In the genomic region with DNA sequence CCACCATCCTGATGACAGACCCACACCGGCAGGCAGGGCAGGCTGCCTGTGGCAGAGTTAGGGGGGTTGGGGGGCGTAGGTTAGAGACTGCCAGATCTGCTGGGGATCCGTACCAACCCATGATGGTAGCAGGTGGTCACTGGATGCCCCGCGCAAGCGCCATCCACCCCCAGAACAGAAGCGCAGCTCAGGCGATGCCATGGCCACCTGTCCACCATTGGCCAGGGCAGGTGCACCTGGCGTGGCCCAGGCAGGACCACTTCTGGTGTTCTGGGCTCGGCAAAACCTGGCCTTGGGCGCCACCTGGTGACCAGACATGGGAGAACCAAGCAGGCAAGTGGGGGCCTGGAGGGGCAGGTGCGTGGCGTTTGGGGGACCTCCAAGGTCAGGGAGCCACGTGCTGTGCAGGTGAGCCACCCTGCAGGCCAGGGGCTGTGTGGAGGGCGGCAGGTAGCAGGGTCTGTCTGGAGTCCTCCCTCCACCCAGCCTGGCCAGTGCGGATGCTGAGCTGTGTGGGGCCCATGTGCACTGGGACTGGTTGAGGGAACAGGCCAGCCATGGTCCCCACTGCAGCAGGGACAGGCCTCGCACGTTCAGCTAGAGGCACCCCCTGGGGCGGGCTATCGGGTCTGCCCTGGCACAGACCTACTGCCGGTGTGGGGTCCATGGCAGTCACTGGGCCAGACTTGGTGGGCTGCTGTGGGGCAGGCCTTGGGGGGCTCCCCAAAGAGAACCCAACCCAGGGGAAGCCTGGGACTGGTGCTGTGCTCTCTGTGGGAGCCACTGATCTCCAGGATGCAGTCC, we compare ENCODE assay signal across 1 cellular context.
TF ChIP-seq lines count a peak whose summit lies in the region.

No MANE protein-coding gene starts in this region.

TF ChIP-seq in HepG2, 621 proteins besides CTCF, POLR2A, EP300 and RAD21 (continued from another document and continues in another):
- TF ChIP-seq, protein P1, sequence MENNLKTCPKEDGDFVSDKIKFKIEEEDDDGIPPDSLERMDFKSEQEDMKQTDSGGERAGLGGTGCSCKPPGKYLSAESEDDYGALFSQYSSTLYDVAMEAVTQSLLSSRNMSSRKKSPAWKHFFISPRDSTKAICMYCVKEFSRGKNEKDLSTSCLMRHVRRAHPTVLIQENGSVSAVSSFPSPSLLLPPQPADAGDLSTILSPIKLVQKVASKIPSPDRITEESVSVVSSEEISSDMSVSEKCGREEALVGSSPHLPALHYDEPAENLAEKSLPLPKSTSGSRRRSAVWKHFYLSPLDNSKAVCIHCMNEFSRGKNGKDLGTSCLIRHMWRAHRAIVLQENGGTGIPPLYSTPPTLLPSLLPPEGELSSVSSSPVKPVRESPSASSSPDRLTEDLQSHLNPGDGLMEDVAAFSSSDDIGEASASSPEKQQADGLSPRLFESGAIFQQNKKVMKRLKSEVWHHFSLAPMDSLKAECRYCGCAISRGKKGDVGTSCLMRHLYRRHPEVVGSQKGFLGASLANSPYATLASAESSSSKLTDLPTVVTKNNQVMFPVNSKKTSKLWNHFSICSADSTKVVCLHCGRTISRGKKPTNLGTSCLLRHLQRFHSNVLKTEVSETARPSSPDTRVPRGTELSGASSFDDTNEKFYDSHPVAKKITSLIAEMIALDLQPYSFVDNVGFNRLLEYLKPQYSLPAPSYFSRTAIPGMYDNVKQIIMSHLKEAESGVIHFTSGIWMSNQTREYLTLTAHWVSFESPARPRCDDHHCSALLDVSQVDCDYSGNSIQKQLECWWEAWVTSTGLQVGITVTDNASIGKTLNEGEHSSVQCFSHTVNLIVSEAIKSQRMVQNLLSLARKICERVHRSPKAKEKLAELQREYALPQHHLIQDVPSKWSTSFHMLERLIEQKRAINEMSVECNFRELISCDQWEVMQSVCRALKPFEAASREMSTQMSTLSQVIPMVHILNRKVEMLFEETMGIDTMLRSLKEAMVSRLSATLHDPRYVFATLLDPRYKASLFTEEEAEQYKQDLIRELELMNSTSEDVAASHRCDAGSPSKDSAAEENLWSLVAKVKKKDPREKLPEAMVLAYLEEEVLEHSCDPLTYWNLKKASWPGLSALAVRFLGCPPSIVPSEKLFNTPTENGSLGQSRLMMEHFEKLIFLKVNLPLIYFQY (CRISPR knock-in tag; IDR thresholded peaks at IDR 0.05; ENCODE audit: borderline replicate concordance) = no peak
- TF ChIP-seq LCORL (IDR thresholded peaks at IDR 0.05) (no peak), LCORL (CRISPR knock-in tag; IDR thresholded peaks at IDR 0.05) (0 out of 2 replicates have a peak, but pooled peaks have one; percentile 28), SYNCRIP (IDR thresholded peaks at IDR 0.05; ENCODE audit: insufficient read depth, low read depth, low read length) (no peak), KLF16 (CRISPR knock-in tag; IDR thresholded peaks at IDR 0.05) (0 out of 4 replicates have a peak, but pooled peaks of 1 of the 2 experiments have one; percentile 34), SMAD3 (CRISPR knock-in tag; IDR thresholded peaks at IDR 0.05) (no peak), FOXM1 (CRISPR knock-in tag; IDR thresholded peaks at IDR 0.05) (peak; percentile 49; the same call in 1 of the 2 replicates), NKX3-1 (CRISPR knock-in tag; IDR thresholded peaks at IDR 0.05) (0 out of 2 replicates have a peak, but pooled peaks have one; percentile 40), GABPA (IDR thresholded peaks at IDR 0.05; ENCODE audit: low read depth, low read length) (no peak), GABPA (CRISPR knock-in tag; IDR thresholded peaks at IDR 0.05; ENCODE audit: low read depth) (no peak), MXI1 (IDR thresholded peaks at IDR 0.05; ENCODE audit: borderline replicate concordance, low read depth, low read length) (peak; percentile 32; the same call in 1 of the 3 replicates), IKZF4 (CRISPR knock-in tag; IDR thresholded peaks at IDR 0.05; ENCODE audit: borderline replicate concordance, low read depth, not compliant biosample characterization) (no peak), RFXAP (CRISPR knock-in tag; IDR thresholded peaks at IDR 0.05; ENCODE audit: borderline replicate concordance) (peak; percentile 55; the same call in 1 of the 2 replicates), SATB2 (CRISPR knock-in tag; IDR thresholded peaks at IDR 0.05) (no peak), SRSF1 (optimal IDR thresholded peaks at IDR 0.05; ENCODE audit: low read depth, low read length) (peak; percentile 47), ADNP (CRISPR knock-in tag; IDR thresholded peaks at IDR 0.05) (no peak), SALL1 (CRISPR knock-in tag; IDR thresholded peaks at IDR 0.05) (peak; percentile 57), TEAD3 (CRISPR knock-in tag; optimal IDR thresholded peaks at IDR 0.05; ENCODE audit: borderline replicate concordance) (no peak), ZNF143 (CRISPR knock-in tag; IDR thresholded peaks at IDR 0.05) (peak; percentile 19; the same call in 1 of the 2 replicates), ZNF225 (CRISPR knock-in tag; IDR thresholded peaks at IDR 0.05) (no peak), MAZ (IDR thresholded peaks at IDR 0.05; ENCODE audit: borderline replicate concordance, low read depth, low read length) (peak; percentile 78; the same call in 1 of the 2 replicates), MAZ (CRISPR knock-in tag; IDR thresholded peaks at IDR 0.05; ENCODE audit: low read depth) (peak; percentile 76; the same call in 1 of the 2 replicates), SPEN (CRISPR knock-in tag; IDR thresholded peaks at IDR 0.05; ENCODE audit: low read depth) (0 out of 2 replicates have a peak, but pooled peaks have one; percentile 43), ZNF614 (CRISPR knock-in tag; IDR thresholded peaks at IDR 0.05; ENCODE audit: borderline replicate concordance) (peak; percentile 29; the same call in 1 of the 2 replicates), BHLHE40 (IDR thresholded peaks at IDR 0.05; ENCODE audit: low read length) (peak; percentile 47; the same call in 1 of the 2 replicates), AKAP8 (CRISPR knock-in tag; IDR thresholded peaks at IDR 0.05) (0 out of 2 replicates have a peak, but pooled peaks have one; percentile 23), KMT2B (CRISPR knock-in tag; IDR thresholded peaks at IDR 0.05) (no peak), GABPB1 (CRISPR knock-in tag; IDR thresholded peaks at IDR 0.05) (peak; percentile 46; the same call in 1 of the 2 replicates), CENPT (CRISPR knock-in tag; IDR thresholded peaks at IDR 0.05; ENCODE audit: low read depth) (no peak), ZMYM4 (CRISPR knock-in tag; IDR thresholded peaks at IDR 0.05) (no peak), HOXD1 (CRISPR knock-in tag; IDR thresholded peaks at IDR 0.05) (0 out of 2 replicates have a peak, but pooled peaks have one; percentile 49), AHR (CRISPR knock-in tag; IDR thresholded peaks at IDR 0.05) (0 out of 2 replicates have a peak, but pooled peaks have one; percentile 23), SRSF9 (IDR thresholded peaks at IDR 0.05; ENCODE audit: borderline replicate concordance, insufficient read depth, low read depth, low read length, poor library complexity, severe bottlenecking) (no peak), GATAD1 (CRISPR knock-in tag; IDR thresholded peaks at IDR 0.05) (peak; percentile 32; the same call in 1 of the 2 replicates)
- TF ChIP-seq, protein P2, sequence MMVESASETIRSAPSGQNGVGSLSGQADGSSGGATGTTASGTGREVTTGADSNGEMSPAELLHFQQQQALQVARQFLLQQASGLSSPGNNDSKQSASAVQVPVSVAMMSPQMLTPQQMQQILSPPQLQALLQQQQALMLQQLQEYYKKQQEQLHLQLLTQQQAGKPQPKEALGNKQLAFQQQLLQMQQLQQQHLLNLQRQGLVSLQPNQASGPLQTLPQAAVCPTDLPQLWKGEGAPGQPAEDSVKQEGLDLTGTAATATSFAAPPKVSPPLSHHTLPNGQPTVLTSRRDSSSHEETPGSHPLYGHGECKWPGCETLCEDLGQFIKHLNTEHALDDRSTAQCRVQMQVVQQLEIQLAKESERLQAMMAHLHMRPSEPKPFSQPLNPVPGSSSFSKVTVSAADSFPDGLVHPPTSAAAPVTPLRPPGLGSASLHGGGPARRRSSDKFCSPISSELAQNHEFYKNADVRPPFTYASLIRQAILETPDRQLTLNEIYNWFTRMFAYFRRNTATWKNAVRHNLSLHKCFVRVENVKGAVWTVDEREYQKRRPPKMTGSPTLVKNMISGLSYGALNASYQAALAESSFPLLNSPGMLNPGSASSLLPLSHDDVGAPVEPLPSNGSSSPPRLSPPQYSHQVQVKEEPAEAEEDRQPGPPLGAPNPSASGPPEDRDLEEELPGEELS (CRISPR knock-in tag; IDR thresholded peaks at IDR 0.05) = 0 out of 2 replicates have a peak, but pooled peaks have one; percentile 17
- TF ChIP-seq, protein P3, sequence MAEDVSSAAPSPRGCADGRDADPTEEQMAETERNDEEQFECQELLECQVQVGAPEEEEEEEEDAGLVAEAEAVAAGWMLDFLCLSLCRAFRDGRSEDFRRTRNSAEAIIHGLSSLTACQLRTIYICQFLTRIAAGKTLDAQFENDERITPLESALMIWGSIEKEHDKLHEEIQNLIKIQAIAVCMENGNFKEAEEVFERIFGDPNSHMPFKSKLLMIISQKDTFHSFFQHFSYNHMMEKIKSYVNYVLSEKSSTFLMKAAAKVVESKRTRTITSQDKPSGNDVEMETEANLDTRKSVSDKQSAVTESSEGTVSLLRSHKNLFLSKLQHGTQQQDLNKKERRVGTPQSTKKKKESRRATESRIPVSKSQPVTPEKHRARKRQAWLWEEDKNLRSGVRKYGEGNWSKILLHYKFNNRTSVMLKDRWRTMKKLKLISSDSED (CRISPR knock-in tag; IDR thresholded peaks at IDR 0.05) = no peak
- TF ChIP-seq, protein P4, sequence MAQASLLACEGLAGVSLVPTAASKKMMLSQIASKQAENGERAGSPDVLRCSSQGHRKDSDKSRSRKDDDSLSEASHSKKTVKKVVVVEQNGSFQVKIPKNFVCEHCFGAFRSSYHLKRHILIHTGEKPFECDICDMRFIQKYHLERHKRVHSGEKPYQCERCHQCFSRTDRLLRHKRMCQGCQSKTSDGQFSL (CRISPR knock-in tag; IDR thresholded peaks at IDR 0.05) = peak; percentile 66; the same call in 1 of the 2 replicates
- TF ChIP-seq, protein P5, sequence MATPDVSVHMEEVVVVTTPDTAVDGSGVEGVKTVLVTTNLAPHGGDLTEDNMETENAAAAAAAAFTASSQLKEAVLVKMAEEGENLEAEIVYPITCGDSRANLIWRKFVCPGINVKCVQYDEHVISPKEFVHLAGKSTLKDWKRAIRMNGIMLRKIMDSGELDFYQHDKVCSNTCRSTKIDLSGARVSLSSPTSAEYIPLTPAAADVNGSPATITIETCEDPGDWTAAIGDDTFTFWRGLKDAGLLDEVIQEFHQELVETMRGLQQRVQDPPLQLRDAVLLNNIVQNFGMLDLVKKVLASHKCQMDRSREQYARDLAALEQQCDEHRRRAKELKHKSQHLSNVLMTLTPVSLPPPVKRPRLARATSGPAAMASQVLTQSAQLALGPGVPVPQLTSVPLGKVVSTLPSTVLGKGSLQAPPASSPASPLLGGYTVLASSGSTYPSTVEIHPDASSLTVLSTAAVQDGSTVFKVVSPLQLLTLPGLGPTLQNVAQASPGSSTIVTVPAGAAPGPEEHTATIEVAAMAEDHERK (CRISPR knock-in tag; IDR thresholded peaks at IDR 0.05; ENCODE audit: low read depth) = no peak
- TF ChIP-seq, protein P6, sequence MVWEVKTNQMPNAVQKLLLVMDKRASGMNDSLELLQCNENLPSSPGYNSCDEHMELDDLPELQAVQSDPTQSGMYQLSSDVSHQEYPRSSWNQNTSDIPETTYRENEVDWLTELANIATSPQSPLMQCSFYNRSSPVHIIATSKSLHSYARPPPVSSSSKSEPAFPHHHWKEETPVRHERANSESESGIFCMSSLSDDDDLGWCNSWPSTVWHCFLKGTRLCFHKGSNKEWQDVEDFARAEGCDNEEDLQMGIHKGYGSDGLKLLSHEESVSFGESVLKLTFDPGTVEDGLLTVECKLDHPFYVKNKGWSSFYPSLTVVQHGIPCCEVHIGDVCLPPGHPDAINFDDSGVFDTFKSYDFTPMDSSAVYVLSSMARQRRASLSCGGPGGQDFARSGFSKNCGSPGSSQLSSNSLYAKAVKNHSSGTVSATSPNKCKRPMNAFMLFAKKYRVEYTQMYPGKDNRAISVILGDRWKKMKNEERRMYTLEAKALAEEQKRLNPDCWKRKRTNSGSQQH (CRISPR knock-in tag; IDR thresholded peaks at IDR 0.05; ENCODE audit: low read depth) = 0 out of 2 replicates have a peak, but pooled peaks have one; percentile 54
- TF ChIP-seq, protein P7, sequence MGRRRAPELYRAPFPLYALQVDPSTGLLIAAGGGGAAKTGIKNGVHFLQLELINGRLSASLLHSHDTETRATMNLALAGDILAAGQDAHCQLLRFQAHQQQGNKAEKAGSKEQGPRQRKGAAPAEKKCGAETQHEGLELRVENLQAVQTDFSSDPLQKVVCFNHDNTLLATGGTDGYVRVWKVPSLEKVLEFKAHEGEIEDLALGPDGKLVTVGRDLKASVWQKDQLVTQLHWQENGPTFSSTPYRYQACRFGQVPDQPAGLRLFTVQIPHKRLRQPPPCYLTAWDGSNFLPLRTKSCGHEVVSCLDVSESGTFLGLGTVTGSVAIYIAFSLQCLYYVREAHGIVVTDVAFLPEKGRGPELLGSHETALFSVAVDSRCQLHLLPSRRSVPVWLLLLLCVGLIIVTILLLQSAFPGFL (CRISPR knock-in tag; IDR thresholded peaks at IDR 0.05) = no peak
- TF ChIP-seq, protein P8, sequence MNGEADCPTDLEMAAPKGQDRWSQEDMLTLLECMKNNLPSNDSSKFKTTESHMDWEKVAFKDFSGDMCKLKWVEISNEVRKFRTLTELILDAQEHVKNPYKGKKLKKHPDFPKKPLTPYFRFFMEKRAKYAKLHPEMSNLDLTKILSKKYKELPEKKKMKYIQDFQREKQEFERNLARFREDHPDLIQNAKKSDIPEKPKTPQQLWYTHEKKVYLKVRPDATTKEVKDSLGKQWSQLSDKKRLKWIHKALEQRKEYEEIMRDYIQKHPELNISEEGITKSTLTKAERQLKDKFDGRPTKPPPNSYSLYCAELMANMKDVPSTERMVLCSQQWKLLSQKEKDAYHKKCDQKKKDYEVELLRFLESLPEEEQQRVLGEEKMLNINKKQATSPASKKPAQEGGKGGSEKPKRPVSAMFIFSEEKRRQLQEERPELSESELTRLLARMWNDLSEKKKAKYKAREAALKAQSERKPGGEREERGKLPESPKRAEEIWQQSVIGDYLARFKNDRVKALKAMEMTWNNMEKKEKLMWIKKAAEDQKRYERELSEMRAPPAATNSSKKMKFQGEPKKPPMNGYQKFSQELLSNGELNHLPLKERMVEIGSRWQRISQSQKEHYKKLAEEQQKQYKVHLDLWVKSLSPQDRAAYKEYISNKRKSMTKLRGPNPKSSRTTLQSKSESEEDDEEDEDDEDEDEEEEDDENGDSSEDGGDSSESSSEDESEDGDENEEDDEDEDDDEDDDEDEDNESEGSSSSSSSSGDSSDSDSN (CRISPR knock-in tag; IDR thresholded peaks at IDR 0.05) = 0 out of 2 replicates have a peak, but pooled peaks have one; percentile 18
